9 cellular contexts compared by ENCODE assay signal in genomic region chr1:67367370-67368345, GRCh38. TPM values are rescaled to one million over a fixed set of nuclear protein-coding genes. Genes with fewer than 3 reads are reported as not detected.
DNase-seq lines count a peak whose midpoint lies in the region; ATAC-seq, FAIRE-seq and TF ChIP-seq lines count a peak whose summit lies in the region.
"Had no signal": no experiment of that assay in that cellular context is flagged by ENCODE, and none has a peak within 500 bp of the region (broad histone marks: within the 10 kb centered on the region; RNA-seq: fewer than 3 reads in every experiment).

No MANE protein-coding gene starts in this region.

- no peaks in the 10 kb centered on the region for H3K9me3 ChIP-seq in endothelial cell of umbilical vein (replicated peaks; ENCODE audit: control insufficient read depth, insufficient read depth, low read length)
- no peaks in the 10 kb centered on the region for H3K9me3 ChIP-seq in PC-3 (ENCODE audit: low read length)

- no peaks in the 10 kb centered on the region for H4K20me1 ChIP-seq in endothelial cell of umbilical vein (replicated peaks; ENCODE audit: control insufficient read depth, extremely low read depth, insufficient read depth, low read length)
- H4K20me1 ChIP-seq in PC-3 (ENCODE audit: low read length) = no peaks in the 10 kb centered on the region

- H3K4me1 ChIP-seq in endothelial cell of umbilical vein (ENCODE audit: control insufficient read depth, extremely low read depth, insufficient read depth, low read length) (no peaks in the 10 kb centered on the region), PC-3 (ENCODE audit: insufficient read depth, low read length) (no peaks in the 10 kb centered on the region)

- BruUV-seq in endothelial cell of umbilical vein (replicated peaks; lab: Mats Ljungman, UMichigan) = no TSS peak
- BruUV-seq in PC-3 (replicated peaks; lab: Mats Ljungman, UMichigan) = no TSS peak

- dilution Hi-C loops in endothelial cell of umbilical vein (cut with MboI; ENCODE audit: extremely low pct_ligation_motif_present, low sequenced_read_pairs) = no loop called here

- H3K27ac ChIP-seq in endothelial cell of umbilical vein (ENCODE audit: insufficient read depth, low read depth, low read length) (no peak overlapping the region), PC-3 (ENCODE audit: low read length) (no peak overlapping the region)

- intact Hi-C loops in endothelial cell of umbilical vein (cut with micrococcal nuclease) (no loop called here), PC-3 (cut with micrococcal nuclease) (no loop called here)

- no peak for FAIRE-seq in endothelial cell of umbilical vein (lab: Jason Lieb, UNC)
- FAIRE-seq: endometrium had no signal

- H3K79me2 ChIP-seq in endothelial cell of umbilical vein (ENCODE audit: control insufficient read depth, insufficient read depth, low read length) = no peaks in the 10 kb centered on the region
- H3K79me2 ChIP-seq in PC-3 (ENCODE audit: low read length) = no peaks in the 10 kb centered on the region

- CTCF ChIA-PET in endothelial cell of umbilical vein (lab: Charles Lee) (interaction anchor here (0.6 to 1.3 kb wide), 4 partner anchors 10 to 133 kb away, joined by 4 to 5 read pairs (median 4); no protein-coding TSS in a partner anchor), PC-3 (lab: Charles Lee) (no interaction called here)

- H3K4me2 ChIP-seq in endothelial cell of umbilical vein (ENCODE audit: insufficient read depth, low read length) = no peak overlapping the region
- H3K4me2 ChIP-seq in PC-3 (ENCODE audit: low read length) = no peak overlapping the region

- peak; percentile 35 to 66 for DNase-seq in NCI-H524 (lab: John Stamatoyannopoulos, UW)
- DNase-seq in NCI-H524 treated with DMSO at 0.1 percent for 48 hours (lab: John Stamatoyannopoulos, UW) = no peak
- DNase-seq in NCI-H2227 (lab: John Stamatoyannopoulos, UW; ENCODE audit: unreplicated experiment) = peak; percentile 43
- peak; percentile 24 for DNase-seq in endothelial cell of umbilical vein (ENCODE audit: low read depth, low spot score)
- peak; percentile 53 for DNase-seq in renal cortical epithelial cell (ENCODE audit: low read depth)
- DNase-seq in PC-3 = no peak
- no peak for DNase-seq in NCI-H187 (lab: John Stamatoyannopoulos, UW)
- no peak for DNase-seq in stimulated activated CD4-positive, alpha-beta T cell treated with anti-CD3 and anti-CD28 coated beads, Interleukin-4, amount 100 ng/mL, for 1 hour

- H3K9ac ChIP-seq in endothelial cell of umbilical vein (replicated peaks; ENCODE audit: extremely low read depth, insufficient read depth, low read length) = no peak overlapping the region
- no peak overlapping the region for H3K9ac ChIP-seq in PC-3 (ENCODE audit: low read length)

- H3K9me1 ChIP-seq in endothelial cell of umbilical vein (replicated peaks; ENCODE audit: control insufficient read depth, extremely low read depth, insufficient read depth, low read length) = no peaks in the 10 kb centered on the region

- H2AFZ ChIP-seq in endothelial cell of umbilical vein (ENCODE audit: low read depth, low read length) (no peak overlapping the region), PC-3 (ENCODE audit: low read length) (no peak overlapping the region)

- no peak for TF ChIP-seq CTCF in endothelial cell of umbilical vein (IDR thresholded peaks at IDR 0.05; ENCODE audit: extremely low read depth in 1 of 2, insufficient read depth in 1 of 2, low read depth in 1 of 2, low read length in 2 of 2)
- TF ChIP-seq CTCF in PC-3 (conservative IDR thresholded peaks at IDR 0.05; ENCODE audit: low read depth, low read length) = no peak

- ATAC-seq in PC-3 = no peak

- H3K36me3 ChIP-seq in endothelial cell of umbilical vein (ENCODE audit: control insufficient read depth in 2 of 2, extremely low read depth in 1 of 2, insufficient read depth in 2 of 2, low read length in 2 of 2) (no peaks in the 10 kb centered on the region), PC-3 (ENCODE audit: low read depth, low read length) (no peaks in the 10 kb centered on the region)

- no peak for TF ChIP-seq POLR2A in endothelial cell of umbilical vein (IDR thresholded peaks at IDR 0.05; ENCODE audit: low read depth, low read length)

- H3K4me3 ChIP-seq in endothelial cell of umbilical vein (replicated peaks in 1 of 3; ENCODE audit: insufficient read depth in 1 of 3, low read depth in 1 of 3, low read length in 3 of 3) (no peak overlapping the region), PC-3 (ENCODE audit: low read length) (no peak overlapping the region)

- POLR2A ChIA-PET in endothelial cell of umbilical vein (lab: Charles Lee) (no interaction called here), PC-3 (lab: Charles Lee; ENCODE audit: unreplicated experiment) (no interaction called here)

- H3K27me3 ChIP-seq in endothelial cell of umbilical vein (ENCODE audit: control insufficient read depth in 2 of 2, insufficient read depth in 2 of 2, low read length in 2 of 2) (no peaks in the 10 kb centered on the region), PC-3 (ENCODE audit: low read length) (no peaks in the 10 kb centered on the region)

- no peaks in the 10 kb centered on the region for H3K9me2 ChIP-seq in PC-3 (replicated peaks; ENCODE audit: low read length)

- no peaks in the 10 kb centered on the region for H3F3A ChIP-seq in PC-3 (ENCODE audit: low read length, unreplicated experiment)

TF ChIP-seq in endothelial cell of umbilical vein, 7 proteins besides CTCF, POLR2A, EP300 and RAD21:
- TF ChIP-seq EZH2 (IDR thresholded peaks at IDR 0.05; ENCODE audit: borderline replicate concordance, low read depth, low read length, severe bottlenecking) (no peak), GATA2 (IDR thresholded peaks at IDR 0.05; ENCODE audit: insufficient read depth, insufficient read length, low read depth, low read length) (no peak)

RNA-seq across cellular contexts. Expression of gene IL12RB2, which starts 60.0 kb away (rescaled TPM):
- total RNA-seq in endothelial cell of umbilical vein (0.42 and 0.48 TPM in 2 replicates), renal cortical epithelial cell (0.10 and 1.7 TPM in 2 replicates), PC-3 (2014; rRNA removed) (0.81 TPM in 1 of 2 replicates, not detected in the other)
- polyA plus RNA-seq in endothelial cell of umbilical vein = 0.05 TPM in 1 of 2 replicates, not detected in the other
- 0.10 and 0.14 TPM in 2 replicates for polyA plus RNA-seq in endothelial cell of umbilical vein (2011; cell fraction: cytosol; rRNA removed)
- polyA plus RNA-seq in endothelial cell of umbilical vein (2011; cell fraction: nucleus; rRNA removed) = 0.05 and 0.08 TPM in 2 replicates
- 0.04 and 0.12 TPM in 2 replicates for polyA plus RNA-seq in endothelial cell of umbilical vein (2012)
- 0.24 TPM in 1 of 2 replicates, not detected in the other for polyA minus RNA-seq in endothelial cell of umbilical vein
- polyA minus RNA-seq in endothelial cell of umbilical vein (2011; cell fraction: cytosol; rRNA and poly(A)+ RNA removed) = not detected
- polyA minus RNA-seq in endothelial cell of umbilical vein (2011; cell fraction: nucleus; rRNA and poly(A)+ RNA removed) = not detected in 2 replicates

Comparison
In these comparisons a context has a peak if more than half of its experiments do, and no peak if none do; other contexts are left out.
1. DNase-seq: peak in NCI-H524 (2 of 2), NCI-H2227 (single experiment), endothelial cell of umbilical vein (single experiment) and renal cortical epithelial cell (single experiment); none in NCI-H524 treated with DMSO at 0.1 percent for 48 hours (single experiment), PC-3 (single experiment), NCI-H187 (0 of 2) and stimulated activated CD4-positive, alpha-beta T cell treated with anti-CD3 and anti-CD28 coated beads, Interleukin-4, amount 100 ng/mL, for 1 hour (single experiment).